21 cellular contexts compared by ENCODE assay signal in the genomic region with DNA sequence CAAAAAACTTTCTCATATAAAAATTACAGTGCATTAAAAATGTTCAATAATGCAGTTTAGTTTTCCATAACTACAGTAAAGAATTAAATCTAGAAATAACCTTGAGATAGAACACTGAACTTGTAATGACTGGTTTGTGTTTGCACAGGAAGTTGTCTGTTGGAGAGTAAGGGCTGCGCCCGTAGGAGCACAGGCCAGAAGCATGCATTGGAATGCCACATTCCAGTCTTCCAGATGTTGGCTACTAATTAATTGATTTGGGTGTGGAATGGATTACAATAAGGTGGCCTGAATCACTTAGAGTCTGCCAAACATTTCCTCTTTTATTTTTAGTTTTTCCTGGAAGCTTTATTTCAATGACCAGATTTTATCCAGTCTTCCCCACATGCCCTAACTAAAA.
"Had no signal": no experiment of that assay in that cellular context is flagged by ENCODE, and none has a peak within 500 bp of the region (broad histone marks: within the 10 kb centered on the region; RNA-seq: fewer than 3 reads in every experiment).

No MANE protein-coding gene starts in this region.

- H3K36me3 Mint-ChIP-seq: activated naive CD4-positive, alpha-beta T cell treated with anti-CD3 and anti-CD28 coated beads, Interleukin-2, amount 10 ng/mL, durations not matched to agents 7 days and 5 days; naive B cell; neural progenitor cell; T-cell had no signal

- ATAC-seq: activated CD8-positive, alpha-beta T cell treated with anti-CD3 and anti-CD28 coated beads, Interleukin-2, amount 10 ng/mL, durations not matched to agents 7 days and 5 days; activated naive CD8-positive, alpha-beta T cell treated with anti-CD3 and anti-CD28 coated beads, Interleukin-2, amount 50 U/mL, for 24 hours; activated T-cell treated with anti-CD3 and anti-CD28 coated beads, Interleukin-2, amount 50 U/mL, for 4 hours; left lung; mucosa of descending colon; psoas muscle; right lobe of liver; T-cell; upper lobe of right lung had no signal

- H3K27ac ChIP-seq: brain microvascular endothelial cell, coronary artery, esophagus muscularis mucosa, left lung, neural progenitor cell, psoas muscle, right lobe of liver, upper lobe of right lung had no signal

- H3K4me1 Mint-ChIP-seq: activated CD4-positive, alpha-beta T cell treated with anti-CD3 and anti-CD28 coated beads, Interleukin-2, amount 10 ng/mL, durations not matched to agents 7 days and 5 days; activated naive CD4-positive, alpha-beta T cell treated with anti-CD3 and anti-CD28 coated beads, Interleukin-2, amount 10 ng/mL, durations not matched to agents 7 days and 5 days; activated naive CD8-positive, alpha-beta T cell treated with anti-CD3 and anti-CD28 coated beads, Interleukin-2, amount 50 U/mL, for 24 hours; central memory CD8-positive, alpha-beta T cell; naive B cell; T-cell had no signal

- H3K4me3 ChIP-seq: coronary artery, esophagus muscularis mucosa, left lung, mucosa of descending colon, neural progenitor cell, psoas muscle, right lobe of liver, upper lobe of right lung had no signal

- H3K36me3 ChIP-seq: brain microvascular endothelial cell, esophagus muscularis mucosa, left lung, neural progenitor cell, right lobe of liver, upper lobe of right lung had no signal

- DNase-seq: activated CD4-positive, alpha-beta T cell treated with anti-CD3 and anti-CD28 coated beads, Interleukin-2, amount 10 ng/mL, durations not matched to agents 7 days and 5 days; activated CD8-positive, alpha-beta T cell treated with anti-CD3 and anti-CD28 coated beads, Interleukin-2, amount 10 ng/mL, durations not matched to agents 7 days and 5 days; activated effector memory CD4-positive, alpha-beta T cell treated with Interleukin-2 at 50 U/mL for 16 hours; activated naive CD4-positive, alpha-beta T cell treated with anti-CD3 and anti-CD28 coated beads, Interleukin-2, amount 10 ng/mL, durations not matched to agents 7 days and 5 days; activated naive CD8-positive, alpha-beta T cell treated with anti-CD3 and anti-CD28 coated beads, Interleukin-2, amount 50 U/mL, for 24 hours; activated T-cell treated with anti-CD3 and anti-CD28 coated beads, Interleukin-2, amount 50 U/mL, for 4 hours; aorta; brain microvascular endothelial cell; left lung; mucosa of descending colon; naive B cell; psoas muscle; right lobe of liver; small intestine; stimulated activated CD4-positive, alpha-beta T cell treated with anti-CD3 and anti-CD28 coated beads, Interleukin-4, amount 100 ng/mL, for 1 hour; T-cell; upper lobe of right lung had no signal

- H3K9me3 Mint-ChIP-seq: activated CD4-positive, alpha-beta T cell treated with anti-CD3 and anti-CD28 coated beads, Interleukin-2, amount 10 ng/mL, durations not matched to agents 7 days and 5 days; activated naive CD4-positive, alpha-beta T cell treated with anti-CD3 and anti-CD28 coated beads, Interleukin-2, amount 10 ng/mL, durations not matched to agents 7 days and 5 days; activated naive CD8-positive, alpha-beta T cell treated with anti-CD3 and anti-CD28 coated beads, Interleukin-2, amount 50 U/mL, for 24 hours; central memory CD8-positive, alpha-beta T cell had no signal

- H3K9me3 ChIP-seq: esophagus muscularis mucosa, left lung, mucosa of descending colon, psoas muscle, right lobe of liver, upper lobe of right lung had no signal

- H3K27ac Mint-ChIP-seq: activated CD4-positive, alpha-beta T cell treated with anti-CD3 and anti-CD28 coated beads, Interleukin-2, amount 10 ng/mL, durations not matched to agents 7 days and 5 days; activated CD8-positive, alpha-beta T cell treated with anti-CD3 and anti-CD28 coated beads, Interleukin-2, amount 10 ng/mL, durations not matched to agents 7 days and 5 days; activated naive CD4-positive, alpha-beta T cell treated with anti-CD3 and anti-CD28 coated beads, Interleukin-2, amount 10 ng/mL, durations not matched to agents 7 days and 5 days; activated naive CD8-positive, alpha-beta T cell treated with anti-CD3 and anti-CD28 coated beads, Interleukin-2, amount 50 U/mL, for 24 hours; naive B cell; neural progenitor cell; T-cell had no signal

- H3K4me1 ChIP-seq: esophagus muscularis mucosa, left lung, psoas muscle, right lobe of liver, upper lobe of right lung had no signal

- H3K27me3 ChIP-seq: brain microvascular endothelial cell, esophagus muscularis mucosa, left lung, neural progenitor cell, right lobe of liver, upper lobe of right lung had no signal

- H3K4me3 Mint-ChIP-seq: activated CD4-positive, alpha-beta T cell treated with anti-CD3 and anti-CD28 coated beads, Interleukin-2, amount 10 ng/mL, durations not matched to agents 7 days and 5 days; activated CD8-positive, alpha-beta T cell treated with anti-CD3 and anti-CD28 coated beads, Interleukin-2, amount 10 ng/mL, durations not matched to agents 7 days and 5 days; activated naive CD4-positive, alpha-beta T cell treated with anti-CD3 and anti-CD28 coated beads, Interleukin-2, amount 10 ng/mL, durations not matched to agents 7 days and 5 days; activated naive CD8-positive, alpha-beta T cell treated with anti-CD3 and anti-CD28 coated beads, Interleukin-2, amount 50 U/mL, for 24 hours; activated T-cell treated with anti-CD3 and anti-CD28 coated beads, Interleukin-2, amount 50 U/mL, for 4 hours; central memory CD8-positive, alpha-beta T cell; naive B cell; neural progenitor cell; T-cell had no signal

- H3K27me3 Mint-ChIP-seq: activated CD4-positive, alpha-beta T cell treated with anti-CD3 and anti-CD28 coated beads, Interleukin-2, amount 10 ng/mL, durations not matched to agents 7 days and 5 days; activated naive CD4-positive, alpha-beta T cell treated with anti-CD3 and anti-CD28 coated beads, Interleukin-2, amount 10 ng/mL, durations not matched to agents 7 days and 5 days; activated naive CD8-positive, alpha-beta T cell treated with anti-CD3 and anti-CD28 coated beads, Interleukin-2, amount 50 U/mL, for 24 hours; central memory CD8-positive, alpha-beta T cell; naive B cell; T-cell had no signal
